Comparison of ENCODE assay signal across 1 cellular context in genomic region chr5:158942217-158942616, GRCh38.
TF ChIP-seq lines count a peak whose summit lies in the region.

No MANE protein-coding gene starts in this region.

TF ChIP-seq in IMR-90, 13 proteins besides CTCF, POLR2A, EP300 and RAD21:
- TF ChIP-seq MAFK (IDR thresholded peaks at IDR 0.05; ENCODE audit: low read depth, low read length) (no peak), NFE2L2 (IDR thresholded peaks at IDR 0.05; ENCODE audit: low read depth, low read length) (no peak), MAZ (IDR thresholded peaks at IDR 0.05; ENCODE audit: borderline replicate concordance, low read depth, low read length) (no peak), RFX5 (IDR thresholded peaks at IDR 0.05; ENCODE audit: low read depth, low read length) (no peak), RCOR1 (IDR thresholded peaks at IDR 0.05; ENCODE audit: insufficient replicate concordance, low read length) (no peak)
